In the genomic region with DNA sequence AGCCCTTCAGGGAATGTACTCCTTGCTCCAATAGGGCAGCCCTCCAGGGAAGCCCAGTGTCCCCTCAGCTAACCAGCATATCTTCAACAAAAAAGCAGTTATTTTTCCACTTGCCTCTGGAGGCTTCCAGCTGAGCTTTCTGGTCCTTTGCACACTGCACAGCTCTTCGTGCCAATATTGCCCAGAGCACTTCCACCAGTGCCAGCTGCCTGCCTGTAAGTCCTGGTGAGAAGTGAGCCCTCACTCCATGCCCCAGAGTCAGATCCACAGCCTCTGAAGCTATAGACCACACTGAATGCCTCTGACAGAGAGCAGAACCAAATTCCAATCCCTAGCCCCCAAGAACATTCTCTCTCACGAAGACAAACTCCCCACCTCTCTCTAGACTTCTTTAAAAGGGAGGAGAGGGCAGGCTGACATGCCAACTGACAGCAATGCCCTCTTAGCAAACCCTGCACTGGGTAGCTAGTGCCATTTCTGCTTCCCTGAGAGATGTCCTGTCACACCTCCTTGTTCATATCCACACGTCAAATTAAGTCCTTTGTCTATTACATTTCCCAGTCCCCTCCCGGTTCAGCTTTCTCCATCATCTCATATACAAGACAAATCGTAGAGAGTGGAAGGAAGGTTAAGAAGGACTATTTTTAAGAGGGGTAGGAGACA, we compare ENCODE assay signal across 15 cellular contexts.
"Had no signal": no experiment of that assay in that cellular context is flagged by ENCODE, and none has a peak within 500 bp of the region (broad histone marks: within the 10 kb centered on the region; RNA-seq: fewer than 3 reads in every experiment).

No MANE protein-coding gene starts in this region.

- H3K4me3 ChIP-seq: body of pancreas had no signal

- ATAC-seq: body of pancreas; natural killer cell treated with Interleukin-12 subunit alpha and Interleukin-12 subunit beta and Interleukin-15 and Interleukin-18, amount 100 ng/mL, for 72 hours; stimulated activated memory B cell treated with anti-CD40 and anti-IgM and Interleukin-4, amounts not matched to agents 10 μg/mL and 1 μg/mL and 100 μg/mL, for 72 hours had no signal

- H3K36me3 ChIP-seq: esophagus muscularis mucosa, gastroesophageal sphincter, lower lobe of right lung, sigmoid colon, WERI-Rb-1 had no signal

- H3K9me3 Mint-ChIP-seq: activated naive CD8-positive, alpha-beta T cell treated with anti-CD3 and anti-CD28 coated beads, Interleukin-2, amount 10 ng/mL, durations not matched to agents 7 days and 5 days; natural killer cell treated with Interleukin-12 subunit alpha and Interleukin-12 subunit beta and Interleukin-15 and Interleukin-18, amount 100 ng/mL, for 72 hours had no signal

- H3K36me3 Mint-ChIP-seq: activated naive CD8-positive, alpha-beta T cell treated with anti-CD3 and anti-CD28 coated beads, Interleukin-2, amount 10 ng/mL, durations not matched to agents 7 days and 5 days; natural killer cell treated with Interleukin-12 subunit alpha and Interleukin-12 subunit beta and Interleukin-15 and Interleukin-18, amount 100 ng/mL, for 72 hours had no signal

- H3K27ac ChIP-seq: lower lobe of right lung, WERI-Rb-1 had no signal

- H3K4me1 Mint-ChIP-seq: activated naive CD8-positive, alpha-beta T cell treated with anti-CD3 and anti-CD28 coated beads, Interleukin-2, amount 10 ng/mL, durations not matched to agents 7 days and 5 days; stimulated activated memory B cell treated with anti-CD40 and anti-IgM and Interleukin-4, amounts not matched to agents 10 μg/mL and 1 μg/mL and 100 μg/mL, for 72 hours had no signal

- FAIRE-seq: endothelial cell of umbilical vein had no signal

- H3K9me3 ChIP-seq: body of pancreas, esophagus muscularis mucosa, gastroesophageal sphincter, lower lobe of right lung, sigmoid colon had no signal

- H3K4me1 ChIP-seq: body of pancreas, lower lobe of right lung had no signal

- DNase-seq: activated CD4-positive, alpha-beta T cell treated with anti-CD3 and anti-CD28 coated beads for 1 hour; activated CD4-positive, alpha-beta T cell treated with anti-CD3 and anti-CD28 coated beads, Interleukin-2, amount 50 U/mL, for 48 hours; activated naive CD8-positive, alpha-beta T cell treated with anti-CD3 and anti-CD28 coated beads, Interleukin-2, amount 10 ng/mL, durations not matched to agents 7 days and 5 days; central memory CD4-positive, alpha-beta T cell; effector memory CD4-positive, alpha-beta T cell; lower lobe of right lung; sigmoid colon; stimulated activated CD4-positive, alpha-beta T cell treated with anti-CD3 and anti-CD28 coated beads, Interleukin-4, amount 100 ng/mL, for 4 hours had no signal

- H3K4me3 Mint-ChIP-seq: activated naive CD8-positive, alpha-beta T cell treated with anti-CD3 and anti-CD28 coated beads, Interleukin-2, amount 10 ng/mL, durations not matched to agents 7 days and 5 days; natural killer cell treated with Interleukin-12 subunit alpha and Interleukin-12 subunit beta and Interleukin-15 and Interleukin-18, amount 100 ng/mL, for 72 hours; stimulated activated memory B cell treated with anti-CD40 and anti-IgM and Interleukin-4, amounts not matched to agents 10 μg/mL and 1 μg/mL and 100 μg/mL, for 72 hours had no signal

- H3K27ac Mint-ChIP-seq: activated naive CD8-positive, alpha-beta T cell treated with anti-CD3 and anti-CD28 coated beads, Interleukin-2, amount 10 ng/mL, durations not matched to agents 7 days and 5 days; natural killer cell treated with Interleukin-12 subunit alpha and Interleukin-12 subunit beta and Interleukin-15 and Interleukin-18, amount 100 ng/mL, for 72 hours; stimulated activated memory B cell treated with anti-CD40 and anti-IgM and Interleukin-4, amounts not matched to agents 10 μg/mL and 1 μg/mL and 100 μg/mL, for 72 hours had no signal

- H3K27me3 ChIP-seq: body of pancreas, esophagus muscularis mucosa, gastroesophageal sphincter, sigmoid colon had no signal
